Comparison of ENCODE assay signal across 8 cellular contexts in genomic region chr1:194295690-194296089, GRCh38.
DNase-seq lines count a peak whose midpoint lies in the region; ATAC-seq and TF ChIP-seq lines count a peak whose summit lies in the region.

No MANE protein-coding gene starts in this region.

- peak overlapping the region; percentile 59 for H3K27ac Mint-ChIP-seq in activated naive CD4-positive, alpha-beta T cell treated with anti-CD3 and anti-CD28 coated beads, Interleukin-2, amount 50 U/mL, for 24 hours
- peak overlapping the region; percentile 27 for H3K27ac Mint-ChIP-seq in T-helper 17 cell

- H4K20me1 ChIP-seq in GM23248 (ENCODE audit: insufficient read depth) (no peaks in the 10 kb centered on the region), KMS-11 (ENCODE audit: insufficient read depth) (no peaks in the 10 kb centered on the region)

- H3K27me3 Mint-ChIP-seq in activated naive CD4-positive, alpha-beta T cell treated with anti-CD3 and anti-CD28 coated beads, Interleukin-2, amount 50 U/mL, for 24 hours: no peaks in the 10 kb centered on the region
- H3K27me3 Mint-ChIP-seq in T-helper 17 cell: no peaks in the 10 kb centered on the region

- 36 to 44% methylated on average over 1 of the region's 1 CpG for WGBS in GM23248 (ENCODE audit: low coverage in 1 of 2, low lambda C conversion rate in 2 of 2, missing lambda C conversion rate in 2 of 2), 2 experiments
- 42 to 59% methylated on average over 1 of the region's 1 CpG for WGBS in heart right ventricle, 2 donors

- no peaks in the 10 kb centered on the region for H3K36me3 Mint-ChIP-seq in activated naive CD4-positive, alpha-beta T cell treated with anti-CD3 and anti-CD28 coated beads, Interleukin-2, amount 50 U/mL, for 24 hours
- H3K36me3 Mint-ChIP-seq in T-helper 17 cell (ENCODE audit: low read depth): peaks cover 2% of the 10 kb centered on the region

- TF ChIP-seq CTCF in KMS-11 (conservative IDR thresholded peaks at IDR 0.05; ENCODE audit: low read depth, low read length): peak; percentile 90
- peak; percentile 24 to 67 (median 54) for TF ChIP-seq CTCF in heart right ventricle (IDR thresholded peaks at IDR 0.05)
- peak in 1 of 3 experiments; percentile 26 for TF ChIP-seq CTCF in ascending aorta (IDR thresholded peaks at IDR 0.05)

- no peak overlapping the region for H3K4me3 Mint-ChIP-seq in activated naive CD4-positive, alpha-beta T cell treated with anti-CD3 and anti-CD28 coated beads, Interleukin-2, amount 50 U/mL, for 24 hours
- peak overlapping the region; percentile 41 for H3K4me3 Mint-ChIP-seq in T-helper 17 cell

- H3K27ac ChIP-seq in GM23248 (no peak overlapping the region), KMS-11 (no peak overlapping the region), heart right ventricle (no peak overlapping the region), ascending aorta (no peak overlapping the region)

- peaks cover 40% of the 10 kb centered on the region for H3K4me1 Mint-ChIP-seq in activated naive CD4-positive, alpha-beta T cell treated with anti-CD3 and anti-CD28 coated beads, Interleukin-2, amount 50 U/mL, for 24 hours
- peaks cover 14% of the 10 kb centered on the region for H3K4me1 Mint-ChIP-seq in T-helper 17 cell

- H3K9me3 Mint-ChIP-seq in activated naive CD4-positive, alpha-beta T cell treated with anti-CD3 and anti-CD28 coated beads, Interleukin-2, amount 50 U/mL, for 24 hours: no peaks in the 10 kb centered on the region

- no peaks in the 10 kb centered on the region for H3F3A ChIP-seq in GM23248 (ENCODE audit: insufficient read depth)

- DNase-seq in activated naive CD4-positive, alpha-beta T cell (lab: John Stamatoyannopoulos, UW): no peak
- DNase-seq in GM23248: peak; percentile 0
- DNase-seq in T-helper 17 cell: peak in 1 of 3 donors; percentile 25
- peak in 1 of 2 donors; percentile 7 for DNase-seq in heart right ventricle
- no peak for DNase-seq in stimulated activated naive CD8-positive, alpha-beta T cell treated with anti-CD3 and anti-CD28 coated beads, Interleukin-15, Interleukin-2, amounts not matched to agents 100 U/mL and 50 U/mL, for 24 hours
- DNase-seq in ascending aorta (ENCODE audit: low spot score in 2 of 2): no peak

- H3K4me1 ChIP-seq in GM23248 (ENCODE audit: insufficient read depth): no peaks in the 10 kb centered on the region
- H3K4me1 ChIP-seq in KMS-11 (ENCODE audit: low read depth, poor library complexity, severe bottlenecking): peaks cover 37% of the 10 kb centered on the region
- no peaks in the 10 kb centered on the region for H3K4me1 ChIP-seq in heart right ventricle
- no peaks in the 10 kb centered on the region for H3K4me1 ChIP-seq in ascending aorta

- H3K4me2 ChIP-seq in GM23248 (ENCODE audit: unreplicated experiment): no peak overlapping the region
- no peak overlapping the region for H3K4me2 ChIP-seq in KMS-11

- no peak overlapping the region for H3K4me3 ChIP-seq in GM23248
- H3K4me3 ChIP-seq in KMS-11 (IDR thresholded peaks at IDR 0.05; ENCODE audit: insufficient read depth, low read depth, low read length): no peak overlapping the region
- no peak overlapping the region for H3K4me3 ChIP-seq in heart right ventricle
- H3K4me3 ChIP-seq in ascending aorta: no peak overlapping the region

- no peaks in the 10 kb centered on the region for H3K9me2 ChIP-seq in GM23248 (ENCODE audit: insufficient read depth)

- H3K27me3 ChIP-seq in GM23248 (replicated peaks; ENCODE audit: insufficient read depth): no peaks in the 10 kb centered on the region
- H3K27me3 ChIP-seq in KMS-11 (ENCODE audit: insufficient read depth, low read depth): no peaks in the 10 kb centered on the region
- no peaks in the 10 kb centered on the region for H3K27me3 ChIP-seq in heart right ventricle
- H3K27me3 ChIP-seq in ascending aorta: no peaks in the 10 kb centered on the region

- no peaks in the 10 kb centered on the region for H3K9me3 ChIP-seq in GM23248 (ENCODE audit: low read depth)
- H3K9me3 ChIP-seq in T-helper 17 cell (ENCODE audit: control insufficient read depth, low read length, poor library complexity, severe bottlenecking): no peaks in the 10 kb centered on the region
- H3K9me3 ChIP-seq in heart right ventricle: no peaks in the 10 kb centered on the region
- H3K9me3 ChIP-seq in ascending aorta: no peaks in the 10 kb centered on the region

- ATAC-seq in T-helper 17 cell: peak; percentile 99
- ATAC-seq in heart right ventricle: peak in 6 of 8 donors; percentile 44 to 81 (median 70)
- peak; percentile 83 for ATAC-seq in stimulated activated naive CD8-positive, alpha-beta T cell treated with anti-CD3 and anti-CD28 coated beads, Interleukin-15, Interleukin-2, amounts not matched to agents 100 U/mL and 50 U/mL, for 24 hours

- in situ Hi-C loops in GM23248 (cut with MboI): no loop called here

- H2AFZ ChIP-seq in GM23248 (no peak overlapping the region), KMS-11 (ENCODE audit: low read depth) (no peak overlapping the region)

- intact Hi-C loops in heart right ventricle (cut with DNase I) (loop anchor here in 5 of 10 donors (5.0 to 10.0 kb wide), 4 partner anchors 888 to 1113 kb away; partner anchors contain the start of gene B3GALT2 (in 2 of the 5)), ascending aorta (cut with DNase I) (no loop called here)

- H3K36me3 ChIP-seq in GM23248 (ENCODE audit: low read depth): no peaks in the 10 kb centered on the region
- H3K36me3 ChIP-seq in KMS-11 (ENCODE audit: insufficient read depth): no peaks in the 10 kb centered on the region
- H3K36me3 ChIP-seq in heart right ventricle: no peaks in the 10 kb centered on the region
- no peaks in the 10 kb centered on the region for H3K36me3 ChIP-seq in ascending aorta

- H3K9ac ChIP-seq in GM23248 (no peak overlapping the region), KMS-11 (no peak overlapping the region)

- no peaks in the 10 kb centered on the region for H3K79me2 ChIP-seq in GM23248 (ENCODE audit: insufficient read depth)
- no peaks in the 10 kb centered on the region for H3K79me2 ChIP-seq in KMS-11 (ENCODE audit: insufficient read depth, low read depth)
